9 cellular contexts compared by ENCODE assay signal in genomic region chrX:65196758-65197371, GRCh38.
DNase-seq lines count a peak whose midpoint lies in the region; ATAC-seq, FAIRE-seq and TF ChIP-seq lines count a peak whose summit lies in the region.
"Had no signal": no experiment of that assay in that cellular context is flagged by ENCODE, and none has a peak within 500 bp of the region (broad histone marks: within the 10 kb centered on the region; RNA-seq: fewer than 3 reads in every experiment).

No MANE protein-coding gene starts in this region.

- no peaks in the 10 kb centered on the region for H3K36me3 ChIP-seq in RWPE2 (ENCODE audit: low read depth)
- H3K36me3 ChIP-seq: BLaER1 had no signal

- no peak overlapping the region for H3K27ac ChIP-seq in RWPE2 (ENCODE audit: poor library complexity, severe bottlenecking)
- H3K27ac ChIP-seq: BLaER1 had no signal

- no peak for TF ChIP-seq POLR2A in GM12891 (IDR thresholded peaks at IDR 0.05; ENCODE audit: low read depth, low read length)

- H3K9me3 ChIP-seq in RWPE2 (ENCODE audit: severe bottlenecking) = no peaks in the 10 kb centered on the region
- peaks cover 2% of the 10 kb centered on the region for H3K9me3 ChIP-seq in iPS-18c (ENCODE audit: control insufficient read depth, insufficient read depth, low read length)
- H3K9me3 ChIP-seq: BLaER1 had no signal

- no peak for FAIRE-seq in GM12891 (lab: Jason Lieb, UNC)

- H3K4me1 Mint-ChIP-seq in activated CD4-positive, alpha-beta memory T cell treated with anti-CD3 and anti-CD28 coated beads for 36 hours (ENCODE audit: low read depth) = no peaks in the 10 kb centered on the region
- H3K4me1 Mint-ChIP-seq in activated CD4-positive, alpha-beta memory T cell treated with anti-CD3 and anti-CD28 coated beads, Interleukin-2, amount 10 ng/mL, durations not matched to agents 7 days and 5 days = no peaks in the 10 kb centered on the region

- TF ChIP-seq CTCF in RWPE2 (IDR thresholded peaks at IDR 0.05; ENCODE audit: poor library complexity, severe bottlenecking) = no peak

- no peak overlapping the region for H3K27ac Mint-ChIP-seq in activated CD4-positive, alpha-beta memory T cell treated with anti-CD3 and anti-CD28 coated beads for 36 hours
- no peak overlapping the region for H3K27ac Mint-ChIP-seq in activated CD4-positive, alpha-beta memory T cell treated with anti-CD3 and anti-CD28 coated beads, Interleukin-2, amount 10 ng/mL, durations not matched to agents 7 days and 5 days

- no peaks in the 10 kb centered on the region for H3K4me1 ChIP-seq in RWPE2 (ENCODE audit: insufficient read depth, poor library complexity, severe bottlenecking)
- H3K4me1 ChIP-seq: BLaER1 had no signal

- intact Hi-C loops in activated CD4-positive, alpha-beta memory T cell treated with anti-CD3 and anti-CD28 coated beads for 36 hours (cut with micrococcal nuclease) = no loop called here

- peak; percentile 55; the same call in 2 of the 3 replicates for ATAC-seq in RWPE2 (ENCODE audit: low read depth)

- DNase-seq in activated CD4-positive, alpha-beta memory T cell treated with anti-CD3 and anti-CD28 coated beads for 36 hours = peak; percentile 9
- DNase-seq in activated CD4-positive, alpha-beta memory T cell treated with anti-CD3 and anti-CD28 coated beads, Interleukin-2, amount 10 ng/mL, durations not matched to agents 7 days and 5 days = no peak
- no peak for DNase-seq in RWPE2 (ENCODE audit: low spot score)
- DNase-seq in superior temporal gyrus (ENCODE audit: extremely low spot score) = peak; percentile 7
- no peak for DNase-seq in GM12891 (ENCODE audit: insufficient read length, low spot score)
- DNase-seq in NCI-H1436 treated with DMSO at 0.1 percent for 48 hours (lab: John Stamatoyannopoulos, UW) = no peak
- DNase-seq in NCI-H774 (lab: John Stamatoyannopoulos, UW) = no peak

- H3K36me3 Mint-ChIP-seq in activated CD4-positive, alpha-beta memory T cell treated with anti-CD3 and anti-CD28 coated beads for 36 hours = peaks cover 12% of the 10 kb centered on the region
- H3K36me3 Mint-ChIP-seq in activated CD4-positive, alpha-beta memory T cell treated with anti-CD3 and anti-CD28 coated beads, Interleukin-2, amount 10 ng/mL, durations not matched to agents 7 days and 5 days (ENCODE audit: low read depth) = no peaks in the 10 kb centered on the region

- H3K4me3 ChIP-seq in RWPE2 (ENCODE audit: severe bottlenecking) (no peak overlapping the region), iPS-18c (ENCODE audit: insufficient read depth, low read depth, low read length) (peak overlapping the region; percentile 9; the same call in 1 of the 2 replicates)
- H3K4me3 ChIP-seq: BLaER1 had no signal

- POLR2A ChIA-PET in activated CD4-positive, alpha-beta memory T cell treated with anti-CD3 and anti-CD28 coated beads for 36 hours (lab: Charles Lee) = no interaction called here
- POLR2A ChIA-PET in activated CD4-positive, alpha-beta memory T cell treated with anti-CD3 and anti-CD28 coated beads, Interleukin-2, amount 10 ng/mL, durations not matched to agents 7 days and 5 days (lab: Charles Lee) = no interaction called here

- no peak overlapping the region for H3K4me3 Mint-ChIP-seq in activated CD4-positive, alpha-beta memory T cell treated with anti-CD3 and anti-CD28 coated beads for 36 hours
- no peak overlapping the region for H3K4me3 Mint-ChIP-seq in activated CD4-positive, alpha-beta memory T cell treated with anti-CD3 and anti-CD28 coated beads, Interleukin-2, amount 10 ng/mL, durations not matched to agents 7 days and 5 days

- no peaks in the 10 kb centered on the region for H3K27me3 ChIP-seq in RWPE2 (ENCODE audit: insufficient read depth, poor library complexity, severe bottlenecking)

- peaks cover 26% of the 10 kb centered on the region for H3K9me3 Mint-ChIP-seq in activated CD4-positive, alpha-beta memory T cell treated with anti-CD3 and anti-CD28 coated beads for 36 hours
- peaks cover 8% of the 10 kb centered on the region for H3K9me3 Mint-ChIP-seq in activated CD4-positive, alpha-beta memory T cell treated with anti-CD3 and anti-CD28 coated beads, Interleukin-2, amount 10 ng/mL, durations not matched to agents 7 days and 5 days

- no peaks in the 10 kb centered on the region for H3K27me3 Mint-ChIP-seq in activated CD4-positive, alpha-beta memory T cell treated with anti-CD3 and anti-CD28 coated beads for 36 hours
- H3K27me3 Mint-ChIP-seq in activated CD4-positive, alpha-beta memory T cell treated with anti-CD3 and anti-CD28 coated beads, Interleukin-2, amount 10 ng/mL, durations not matched to agents 7 days and 5 days = no peaks in the 10 kb centered on the region

- CTCF ChIA-PET in activated CD4-positive, alpha-beta memory T cell treated with anti-CD3 and anti-CD28 coated beads for 36 hours (lab: Charles Lee) = no interaction called here
- CTCF ChIA-PET in activated CD4-positive, alpha-beta memory T cell treated with anti-CD3 and anti-CD28 coated beads, Interleukin-2, amount 10 ng/mL, durations not matched to agents 7 days and 5 days (lab: Charles Lee) = no interaction called here

TF ChIP-seq in GM12891, 5 proteins besides CTCF, POLR2A, EP300 and RAD21:
- TF ChIP-seq POLR2AphosphoS5 (IDR thresholded peaks at IDR 0.05; ENCODE audit: low read depth, low read length) (no peak), TAF1 (IDR thresholded peaks at IDR 0.05; ENCODE audit: low read depth, low read length) (no peak), PAX5 (IDR thresholded peaks at IDR 0.05; ENCODE audit: insufficient read depth, low read length, severe bottlenecking) (no peak), SPI1 (IDR thresholded peaks at IDR 0.05; ENCODE audit: low read depth, low read length) (no peak), POU2F2 (IDR thresholded peaks at IDR 0.05; ENCODE audit: low read depth, low read length) (no peak)

Comparison
In these comparisons a context has a peak if more than half of its experiments do, and no peak if none do; other contexts are left out.
1. DNase-seq: peak in activated CD4-positive, alpha-beta memory T cell treated with anti-CD3 and anti-CD28 coated beads for 36 hours (single experiment) and superior temporal gyrus (single experiment); none in activated CD4-positive, alpha-beta memory T cell treated with anti-CD3 and anti-CD28 coated beads, Interleukin-2, amount 10 ng/mL, durations not matched to agents 7 days and 5 days (single experiment), RWPE2 (single experiment), GM12891 (single experiment), NCI-H1436 treated with DMSO at 0.1 percent for 48 hours (single experiment) and NCI-H774 (single experiment).